In the genomic region with DNA sequence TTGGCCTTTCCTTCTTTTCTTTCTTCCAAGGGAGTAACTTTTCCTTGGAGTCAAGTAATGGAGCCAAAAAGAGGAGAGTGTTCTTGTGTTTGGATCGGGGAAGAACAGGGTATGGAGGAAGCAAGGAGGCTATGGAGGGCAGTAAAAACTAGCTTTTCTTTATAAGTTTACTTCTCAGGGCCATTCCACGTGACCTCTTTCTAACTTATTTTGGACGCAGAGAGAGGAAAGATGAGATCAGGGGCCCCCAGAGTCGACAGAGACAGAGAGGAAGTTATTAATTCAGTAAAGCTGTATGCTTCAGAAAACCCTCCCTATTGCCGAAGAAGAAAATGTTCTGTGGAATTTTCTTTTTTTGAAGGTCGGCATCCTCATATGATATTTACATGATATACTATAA, we compare ENCODE assay signal across 1 cellular context.
TF ChIP-seq lines count a peak whose summit lies in the region.

No MANE protein-coding gene starts in this region.

TF ChIP-seq in HepG2, 621 proteins besides CTCF, POLR2A, EP300 and RAD21:
- TF ChIP-seq, protein P1, sequence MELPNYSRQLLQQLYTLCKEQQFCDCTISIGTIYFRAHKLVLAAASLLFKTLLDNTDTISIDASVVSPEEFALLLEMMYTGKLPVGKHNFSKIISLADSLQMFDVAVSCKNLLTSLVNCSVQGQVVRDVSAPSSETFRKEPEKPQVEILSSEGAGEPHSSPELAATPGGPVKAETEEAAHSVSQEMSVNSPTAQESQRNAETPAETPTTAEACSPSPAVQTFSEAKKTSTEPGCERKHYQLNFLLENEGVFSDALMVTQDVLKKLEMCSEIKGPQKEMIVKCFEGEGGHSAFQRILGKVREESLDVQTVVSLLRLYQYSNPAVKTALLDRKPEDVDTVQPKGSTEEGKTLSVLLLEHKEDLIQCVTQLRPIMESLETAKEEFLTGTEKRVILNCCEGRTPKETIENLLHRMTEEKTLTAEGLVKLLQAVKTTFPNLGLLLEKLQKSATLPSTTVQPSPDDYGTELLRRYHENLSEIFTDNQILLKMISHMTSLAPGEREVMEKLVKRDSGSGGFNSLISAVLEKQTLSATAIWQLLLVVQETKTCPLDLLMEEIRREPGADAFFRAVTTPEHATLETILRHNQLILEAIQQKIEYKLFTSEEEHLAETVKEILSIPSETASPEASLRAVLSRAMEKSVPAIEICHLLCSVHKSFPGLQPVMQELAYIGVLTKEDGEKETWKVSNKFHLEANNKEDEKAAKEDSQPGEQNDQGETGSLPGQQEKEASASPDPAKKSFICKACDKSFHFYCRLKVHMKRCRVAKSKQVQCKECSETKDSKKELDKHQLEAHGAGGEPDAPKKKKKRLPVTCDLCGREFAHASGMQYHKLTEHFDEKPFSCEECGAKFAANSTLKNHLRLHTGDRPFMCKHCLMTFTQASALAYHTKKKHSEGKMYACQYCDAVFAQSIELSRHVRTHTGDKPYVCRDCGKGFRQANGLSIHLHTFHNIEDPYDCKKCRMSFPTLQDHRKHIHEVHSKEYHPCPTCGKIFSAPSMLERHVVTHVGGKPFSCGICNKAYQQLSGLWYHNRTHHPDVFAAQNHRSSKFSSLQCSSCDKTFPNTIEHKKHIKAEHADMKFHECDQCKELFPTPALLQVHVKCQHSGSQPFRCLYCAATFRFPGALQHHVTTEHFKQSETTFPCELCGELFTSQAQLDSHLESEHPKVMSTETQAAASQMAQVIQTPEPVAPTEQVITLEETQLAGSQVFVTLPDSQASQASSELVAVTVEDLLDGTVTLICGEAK (IDR thresholded peaks at IDR 0.05): no peak
- TF ChIP-seq, protein P1 (CRISPR knock-in tag; IDR thresholded peaks at IDR 0.05): no peak
- TF ChIP-seq ZNF879 (CRISPR knock-in tag; IDR thresholded peaks at IDR 0.05): no peak
- TF ChIP-seq AKAP8 (CRISPR knock-in tag; IDR thresholded peaks at IDR 0.05): no peak
- TF ChIP-seq, protein P2, sequence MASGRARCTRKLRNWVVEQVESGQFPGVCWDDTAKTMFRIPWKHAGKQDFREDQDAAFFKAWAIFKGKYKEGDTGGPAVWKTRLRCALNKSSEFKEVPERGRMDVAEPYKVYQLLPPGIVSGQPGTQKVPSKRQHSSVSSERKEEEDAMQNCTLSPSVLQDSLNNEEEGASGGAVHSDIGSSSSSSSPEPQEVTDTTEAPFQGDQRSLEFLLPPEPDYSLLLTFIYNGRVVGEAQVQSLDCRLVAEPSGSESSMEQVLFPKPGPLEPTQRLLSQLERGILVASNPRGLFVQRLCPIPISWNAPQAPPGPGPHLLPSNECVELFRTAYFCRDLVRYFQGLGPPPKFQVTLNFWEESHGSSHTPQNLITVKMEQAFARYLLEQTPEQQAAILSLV (CRISPR knock-in tag; IDR thresholded peaks at IDR 0.05; ENCODE audit: borderline replicate concordance): no peak
- TF ChIP-seq GATAD1 (CRISPR knock-in tag; IDR thresholded peaks at IDR 0.05): no peak
- TF ChIP-seq FOSL2 (CRISPR knock-in tag; IDR thresholded peaks at IDR 0.05): no peak
- TF ChIP-seq, protein P3, sequence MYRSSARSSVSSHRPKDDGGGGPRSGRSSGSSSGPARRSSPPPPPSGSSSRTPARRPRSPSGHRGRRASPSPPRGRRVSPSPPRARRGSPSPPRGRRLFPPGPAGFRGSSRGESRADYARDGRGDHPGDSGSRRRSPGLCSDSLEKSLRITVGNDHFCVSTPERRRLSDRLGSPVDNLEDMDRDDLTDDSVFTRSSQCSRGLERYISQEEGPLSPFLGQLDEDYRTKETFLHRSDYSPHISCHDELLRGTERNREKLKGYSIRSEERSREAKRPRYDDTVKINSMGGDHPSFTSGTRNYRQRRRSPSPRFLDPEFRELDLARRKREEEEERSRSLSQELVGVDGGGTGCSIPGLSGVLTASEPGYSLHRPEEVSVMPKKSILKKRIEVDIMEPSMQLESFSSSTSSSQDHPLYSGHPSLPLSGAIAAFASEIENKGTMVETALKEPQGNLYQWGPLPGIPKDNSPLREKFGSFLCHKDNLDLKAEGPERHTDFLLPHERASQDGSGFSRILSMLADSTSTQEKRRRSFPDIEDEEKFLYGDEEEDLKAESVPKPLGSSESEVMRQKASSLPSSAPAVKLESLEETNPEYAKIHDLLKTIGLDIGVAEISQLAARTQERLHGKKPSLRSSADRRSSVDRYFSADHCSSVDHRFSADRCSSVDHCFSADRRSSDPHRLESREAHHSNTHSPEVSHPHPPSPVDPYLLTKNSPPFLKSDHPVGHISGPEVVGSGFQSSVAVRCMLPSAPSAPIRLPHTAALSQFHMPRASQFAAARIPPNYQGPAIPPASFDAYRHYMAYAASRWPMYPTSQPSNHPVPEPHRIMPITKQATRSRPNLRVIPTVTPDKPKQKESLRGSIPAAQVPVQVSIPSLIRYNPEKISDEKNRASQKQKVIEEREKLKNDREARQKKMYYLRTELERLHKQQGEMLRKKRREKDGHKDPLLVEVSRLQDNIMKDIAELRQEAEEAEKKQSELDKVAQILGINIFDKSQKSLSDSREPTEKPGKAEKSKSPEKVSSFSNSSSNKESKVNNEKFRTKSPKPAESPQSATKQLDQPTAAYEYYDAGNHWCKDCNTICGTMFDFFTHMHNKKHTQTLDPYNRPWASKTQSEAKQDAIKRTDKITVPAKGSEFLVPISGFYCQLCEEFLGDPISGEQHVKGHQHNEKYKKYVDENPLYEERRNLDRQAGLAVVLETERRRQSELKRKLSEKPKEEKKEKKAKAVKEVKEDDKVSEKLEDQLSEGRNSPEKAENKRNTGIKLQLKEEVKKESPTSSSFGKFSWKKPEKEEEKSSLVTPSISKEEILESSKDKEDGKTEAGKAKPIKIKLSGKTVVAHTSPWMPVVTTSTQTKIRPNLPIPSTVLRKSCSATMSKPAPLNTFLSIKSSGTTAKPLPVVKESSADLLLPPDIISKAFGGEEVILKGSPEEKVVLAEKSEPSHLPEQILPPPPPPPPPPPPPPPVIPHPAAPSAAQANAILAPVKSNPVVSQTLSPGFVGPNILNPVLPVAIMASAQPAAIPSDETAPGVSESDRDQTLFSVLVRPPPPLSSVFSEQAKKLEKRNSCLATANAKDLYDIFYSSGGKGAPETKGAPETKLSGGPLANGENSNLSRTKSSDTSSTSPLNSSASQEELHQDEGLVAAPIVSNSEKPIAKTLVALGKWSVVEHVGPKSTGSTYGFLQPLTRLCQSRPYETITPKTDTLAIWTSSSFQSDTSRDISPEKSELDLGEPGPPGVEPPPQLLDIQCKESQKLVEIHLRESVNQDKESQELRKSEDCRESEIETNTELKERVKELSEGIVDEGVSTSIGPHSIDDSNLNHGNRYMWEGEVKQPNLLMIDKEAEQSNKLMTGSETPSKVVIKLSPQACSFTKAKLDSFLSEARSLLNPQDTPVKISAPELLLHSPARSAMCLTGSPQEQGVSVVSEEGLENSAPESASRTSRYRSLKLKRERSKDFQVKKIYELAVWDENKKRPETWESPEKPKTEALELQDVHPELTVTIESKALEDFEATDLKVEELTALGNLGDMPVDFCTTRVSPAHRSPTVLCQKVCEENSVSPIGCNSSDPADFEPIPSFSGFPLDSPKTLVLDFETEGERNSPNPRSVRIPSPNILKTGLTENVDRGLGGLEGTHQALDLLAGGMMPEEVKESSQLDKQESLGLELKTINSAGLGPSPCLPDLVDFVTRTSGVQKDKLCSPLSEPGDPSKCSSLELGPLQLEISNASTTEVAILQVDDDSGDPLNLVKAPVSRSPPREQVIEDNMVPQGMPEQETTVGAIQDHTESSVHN (CRISPR knock-in tag; IDR thresholded peaks at IDR 0.05): no peak
- TF ChIP-seq FOXC1 (CRISPR knock-in tag; IDR thresholded peaks at IDR 0.05; ENCODE audit: borderline replicate concordance): no peak
- TF ChIP-seq ZNF446 (CRISPR knock-in tag; IDR thresholded peaks at IDR 0.05): no peak
